Comparison of ENCODE assay signal across 9 cellular contexts in genomic region chr13:40629678-40630384, GRCh38. TPM values are rescaled to one million over a fixed set of nuclear protein-coding genes. Genes with fewer than 3 reads are reported as not detected.
DNase-seq lines count a peak whose midpoint lies in the region; ATAC-seq and TF ChIP-seq lines count a peak whose summit lies in the region.
"Had no signal": no experiment of that assay in that cellular context is flagged by ENCODE, and none has a peak within 500 bp of the region (broad histone marks: within the 10 kb centered on the region; RNA-seq: fewer than 3 reads in every experiment).

No MANE protein-coding gene starts in this region.

- intact Hi-C loops in lower lobe of right lung (cut with DNase I) (no loop called here), left ventricle myocardium superior (cut with micrococcal nuclease) (no loop called here)

- TF ChIP-seq CTCF in lower lobe of right lung (IDR thresholded peaks at IDR 0.05) = no peak

- no peaks in the 10 kb centered on the region for H3K27me3 ChIP-seq in lower lobe of right lung (ENCODE audit: low read depth)

- no peak for DNase-seq in lower lobe of right lung
- no peak for DNase-seq in left ventricle myocardium superior
- no peak for DNase-seq in nucleus accumbens (lab: John Stamatoyannopoulos, UW)
- DNase-seq in NCI-H69 (lab: John Stamatoyannopoulos, UW) = no peak
- no peak for DNase-seq in AML-193 (lab: John Stamatoyannopoulos, UW)

- H3K4me3 ChIP-seq in lower lobe of right lung = no peak overlapping the region
- H3K4me3 ChIP-seq: skin epidermis had no signal

- ATAC-seq in GM18502 (IDR thresholded peaks at IDR 0.05; ENCODE audit: poor library complexity, unreplicated experiment) (peak; percentile 85), GM21576 (IDR thresholded peaks at IDR 0.05; ENCODE audit: unreplicated experiment) (peak; percentile 87), HG03558 (IDR thresholded peaks at IDR 0.05; ENCODE audit: extremely low read depth, unreplicated experiment) (peak; percentile 54), lower lobe of right lung (peak; percentile 49 to 73), left ventricle myocardium superior (no peak)

- H3K4me1 ChIP-seq in lower lobe of right lung = peaks cover 45% of the 10 kb centered on the region

- no peaks in the 10 kb centered on the region for H3K36me3 ChIP-seq in lower lobe of right lung

- no peak overlapping the region for H3K27ac ChIP-seq in lower lobe of right lung

- no peaks in the 10 kb centered on the region for H3K9me3 ChIP-seq in lower lobe of right lung

RNA-seq across cellular contexts. Expression of gene FOXO1, which starts 36.6 kb away (rescaled TPM):
- total RNA-seq in lower lobe of right lung (19.9 TPM), left ventricle myocardium superior (14.7 TPM)
